Comparison of ENCODE assay signal across 19 cellular contexts in the genomic region with DNA sequence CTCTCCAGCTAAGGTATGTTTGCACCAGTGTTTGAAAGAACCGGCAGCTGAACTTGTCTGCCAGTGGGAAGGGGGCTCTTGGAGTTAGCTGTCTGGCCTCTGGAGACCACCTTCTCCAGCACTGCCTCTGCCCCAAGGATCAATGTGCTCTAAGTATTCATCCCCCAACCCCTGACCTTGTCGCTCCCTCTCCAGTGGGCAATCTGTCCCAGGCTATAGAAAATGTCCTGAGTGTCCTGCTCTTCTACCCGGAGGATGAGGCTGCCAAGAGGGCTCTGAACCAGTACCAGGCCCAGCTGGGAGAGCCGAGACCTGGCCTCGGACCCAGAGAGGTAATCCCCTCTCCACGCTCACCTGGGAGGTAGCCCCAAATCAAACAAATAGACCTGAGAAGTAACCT. TPM values are rescaled to one million over a fixed set of nuclear protein-coding genes. Genes with fewer than 3 reads are reported as not detected.
"Had no signal": no experiment of that assay in that cellular context is flagged by ENCODE, and none has a peak within 500 bp of the region (broad histone marks: within the 10 kb centered on the region; RNA-seq: fewer than 3 reads in every experiment).

No MANE protein-coding gene starts in this region.

- H3K4me3 ChIP-seq: esophagus squamous epithelium, psoas muscle, suprapubic skin, upper lobe of left lung had no signal

- H3K4me1 ChIP-seq: psoas muscle had no signal

- H3K9me3 Mint-ChIP-seq: activated T-helper 2 cell treated with anti-CD3 and anti-CD28 coated beads, Interferon-gamma antibody, Interleukin-2, Interleukin-4, amounts not matched to agents 10 μg/mL and 5 μg/mL and 100 μg/mL, durations not matched to agents 14 hours and 24 hours and 36 hours had no signal

- DNase-seq: activated CD4-positive, alpha-beta T cell treated with anti-CD3 and anti-CD28 coated beads for 48 hours; activated CD8-positive, alpha-beta memory T cell treated with anti-CD3 and anti-CD28 coated beads for 24 hours; activated naive CD4-positive, alpha-beta T cell treated with anti-CD3 and anti-CD28 coated beads, Interleukin-2, amount 50 U/mL, for 16 hours; dorsolateral prefrontal cortex; esophagus squamous epithelium; foreskin fibroblast; head of caudate nucleus; left ventricle myocardium superior; mesenchymal stem cell; occipital lobe; stimulated activated CD4-positive, alpha-beta T cell treated with anti-CD3 and anti-CD28 coated beads, Interleukin-2, amount 100 ng/mL, for 24 hours; stimulated activated naive CD4-positive, alpha-beta T cell treated with Interleukin-2 at 50 U/mL for 16 hours; upper lobe of left lung had no signal

- H3K27ac Mint-ChIP-seq: activated T-helper 2 cell treated with anti-CD3 and anti-CD28 coated beads, Interferon-gamma antibody, Interleukin-2, Interleukin-4, amounts not matched to agents 10 μg/mL and 5 μg/mL and 100 μg/mL, durations not matched to agents 14 hours and 24 hours and 36 hours had no signal

- H3K27me3 ChIP-seq: dorsolateral prefrontal cortex had no signal

- H3K27ac ChIP-seq: esophagus squamous epithelium, psoas muscle, suprapubic skin, upper lobe of left lung, VCaP had no signal

- ATAC-seq: left ventricle myocardium superior, psoas muscle, sciatic nerve had no signal

RNA-seq across cellular contexts. Expression of a gene that starts 9.4 kb away (rescaled TPM):
- total RNA-seq: bronchial epithelial cell had no signal
